In genomic region chr10:95513941-95514392, GRCh38 we compare ENCODE assay signal across 8 cellular contexts. TPM values are rescaled to one million over a fixed set of nuclear protein-coding genes. Genes with fewer than 3 reads are reported as not detected.
DNase-seq lines count a peak whose midpoint lies in the region; ATAC-seq, FAIRE-seq and TF ChIP-seq lines count a peak whose summit lies in the region.

No MANE protein-coding gene starts in this region.

- H4K20me1 ChIP-seq in fibroblast of lung (ENCODE audit: control insufficient read depth, extremely low read depth, insufficient read depth, low read length), result no peaks in the 10 kb centered on the region

- CTCF ChIA-PET in CD4-positive, alpha-beta memory T cell (lab: Charles Lee; ENCODE audit: partially characterized antibody), result no interaction called here

- no peaks in the 10 kb centered on the region for H3K9me3 ChIP-seq in fibroblast of lung (ENCODE audit: control insufficient read depth, insufficient read depth, low read depth, low read length)
- no peaks in the 10 kb centered on the region for H3K9me3 ChIP-seq in CD4-positive, alpha-beta memory T cell (ENCODE audit: control insufficient read depth in 1 of 2, low read length in 2 of 2)

- H3K27ac ChIP-seq in fibroblast of lung (ENCODE audit: insufficient read depth, low read length), result no peak overlapping the region
- no peak overlapping the region for H3K27ac ChIP-seq in CD4-positive, alpha-beta memory T cell (ENCODE audit: low read depth, low read length)

- peaks cover 2 to 6% of the 10 kb centered on the region in 2 donors for H3K27me3 Mint-ChIP-seq in CD4-positive, alpha-beta memory T cell

- intact Hi-C loops in CD4-positive, alpha-beta memory T cell (cut with micrococcal nuclease), result no loop called here

- no peak overlapping the region for H3K9ac ChIP-seq in fibroblast of lung (ENCODE audit: insufficient read depth, low read length)

- H3K27me3 ChIP-seq in fibroblast of lung (ENCODE audit: control insufficient read depth, insufficient read depth, low read length), result no peaks in the 10 kb centered on the region
- H3K27me3 ChIP-seq in CD4-positive, alpha-beta memory T cell (ENCODE audit: insufficient read depth, low read length), result no peaks in the 10 kb centered on the region

- no peak for TF ChIP-seq POLR2A in GM12891 (IDR thresholded peaks at IDR 0.05; ENCODE audit: low read depth, low read length)

- TF ChIP-seq CTCF in fibroblast of lung (conservative IDR thresholded peaks at IDR 0.05 in 1 of 2, IDR thresholded peaks at IDR 0.05 in 1 of 2; ENCODE audit: low read depth in 1 of 2, low read length in 2 of 2), result no peak

- in situ Hi-C loops in Caki2 (cut with HindIII; ENCODE audit: low pct_unique_long_range_greater_than_20kb, low sequenced_read_pairs), result no loop called here

- no peak overlapping the region for H3K4me2 ChIP-seq in fibroblast of lung (ENCODE audit: extremely low read depth, insufficient read depth, low read length)

- no peak overlapping the region for H3K4me3 Mint-ChIP-seq in CD4-positive, alpha-beta memory T cell

- POLR2A ChIA-PET in CD4-positive, alpha-beta memory T cell (lab: Charles Lee; ENCODE audit: partially characterized antibody), result no interaction called here

- no peaks in the 10 kb centered on the region for H3K36me3 ChIP-seq in fibroblast of lung (ENCODE audit: control insufficient read depth, insufficient read depth, low read length)
- H3K36me3 ChIP-seq in CD4-positive, alpha-beta memory T cell (ENCODE audit: insufficient read depth, low read length), result no peaks in the 10 kb centered on the region

- DNase-seq in Caki2 (ENCODE audit: low read depth) (peak; percentile 59), RKO (ENCODE audit: low spot score) (peak; percentile 75), fibroblast of lung (ENCODE audit: low read depth in 2 of 2) (peak; percentile 27 to 83), occipital lobe (lab: John Stamatoyannopoulos, UW) (peak; percentile 52), GM12891 (ENCODE audit: insufficient read length, low spot score) (no peak), OCI-M2 (lab: John Stamatoyannopoulos, UW; ENCODE audit: unreplicated experiment) (no peak)
- DNase-seq in CD4-positive, alpha-beta memory T cell, result no peak

- no peak for ATAC-seq in HG03108 (IDR thresholded peaks at IDR 0.05; ENCODE audit: unreplicated experiment)

- FAIRE-seq in GM12891 (lab: Jason Lieb, UNC), result no peak

- no peaks in the 10 kb centered on the region for H3K4me1 ChIP-seq in fibroblast of lung (ENCODE audit: control insufficient read depth, extremely low read depth, insufficient read depth, low read length)
- no peaks in the 10 kb centered on the region for H3K4me1 ChIP-seq in CD4-positive, alpha-beta memory T cell (ENCODE audit: insufficient read depth, low read length)

- H3K4me3 ChIP-seq in fibroblast of lung (replicated peaks in 1 of 4; ENCODE audit: control extremely low read depth in 1 of 4, insufficient read depth in 1 of 4, low read depth in 3 of 4, low read length in 4 of 4), result no peak overlapping the region
- H3K4me3 ChIP-seq in CD4-positive, alpha-beta memory T cell (ENCODE audit: low read length in 2 of 2), result no peak overlapping the region

- H3K79me2 ChIP-seq in fibroblast of lung (ENCODE audit: control insufficient read depth, insufficient read depth, low read length), result no peaks in the 10 kb centered on the region

- no peak overlapping the region for H2AFZ ChIP-seq in fibroblast of lung (ENCODE audit: low read length)

- H3K4me1 Mint-ChIP-seq in CD4-positive, alpha-beta memory T cell, result no peaks in the 10 kb centered on the region

- H3K27ac Mint-ChIP-seq in CD4-positive, alpha-beta memory T cell, result no peak overlapping the region

- no peaks in the 10 kb centered on the region for H3K36me3 Mint-ChIP-seq in CD4-positive, alpha-beta memory T cell

- peaks cover 0 to 2% (median 0%) of the 10 kb centered on the region in 8 donors for H3K9me3 Mint-ChIP-seq in CD4-positive, alpha-beta memory T cell

TF ChIP-seq in GM12891, 5 proteins besides CTCF, POLR2A, EP300 and RAD21:
- TF ChIP-seq POU2F2 (IDR thresholded peaks at IDR 0.05; ENCODE audit: low read depth, low read length) (no peak), PAX5 (IDR thresholded peaks at IDR 0.05; ENCODE audit: insufficient read depth, low read length, severe bottlenecking) (no peak), TAF1 (IDR thresholded peaks at IDR 0.05; ENCODE audit: low read depth, low read length) (no peak), POLR2AphosphoS5 (IDR thresholded peaks at IDR 0.05; ENCODE audit: low read depth, low read length) (no peak), SPI1 (IDR thresholded peaks at IDR 0.05; ENCODE audit: low read depth, low read length) (no peak)

RNA-seq across cellular contexts. Expression of gene SORBS1, which starts 47.2 kb away (rescaled TPM):
- 2.7 and 3.4 TPM in 2 replicates for total RNA-seq in Caki2 (2014; rRNA removed; shearing (Covaris generic); ENCODE audit: low replicate concordance)
- 0.26 and 0.50 TPM in 2 replicates for total RNA-seq in fibroblast of lung
- 0.26 and 0.33 TPM in 2 replicates for polyA plus RNA-seq in fibroblast of lung
- polyA plus RNA-seq in fibroblast of lung (2012), result 0.15 and 0.19 TPM in 2 replicates
- polyA minus RNA-seq in fibroblast of lung (ENCODE audit: low replicate concordance), result 0.63 TPM in 1 of 2 replicates, not detected in the other
- total RNA-seq in occipital lobe, result 123 TPM
- 0.86 TPM for polyA plus RNA-seq in GM12891 (2012; ENCODE audit: low read depth, missing spikeins)
- total RNA-seq in CD4-positive, alpha-beta memory T cell, result under 1 TPM; 0.67 to 0.93 TPM
- under 1 TPM in 1 of 2 donors, not detected in 1; 0.75 TPM for polyA plus RNA-seq in CD4-positive, alpha-beta memory T cell

Comparison
In these comparisons a context has a peak if more than half of its experiments do, and no peak if none do; other contexts are left out.
1. DNase-seq: peak in Caki2 (single experiment), RKO (single experiment), fibroblast of lung (2 of 2) and occipital lobe (single experiment); none in GM12891 (single experiment), OCI-M2 (single experiment) and CD4-positive, alpha-beta memory T cell (0 of 5).
2. RNA of gene SORBS1, which starts 47.2 kb away (total RNA-seq): 123 TPM in occipital lobe (single experiment); 2.7 to 3.4 TPM in Caki2, 0.67 to 0.93 TPM in CD4-positive, alpha-beta memory T cell and 0.26 to 0.50 TPM in fibroblast of lung; every median in the first group is over 10 times any median in the second.